Comparison of ENCODE assay signal across 9 cellular contexts in the genomic region with DNA sequence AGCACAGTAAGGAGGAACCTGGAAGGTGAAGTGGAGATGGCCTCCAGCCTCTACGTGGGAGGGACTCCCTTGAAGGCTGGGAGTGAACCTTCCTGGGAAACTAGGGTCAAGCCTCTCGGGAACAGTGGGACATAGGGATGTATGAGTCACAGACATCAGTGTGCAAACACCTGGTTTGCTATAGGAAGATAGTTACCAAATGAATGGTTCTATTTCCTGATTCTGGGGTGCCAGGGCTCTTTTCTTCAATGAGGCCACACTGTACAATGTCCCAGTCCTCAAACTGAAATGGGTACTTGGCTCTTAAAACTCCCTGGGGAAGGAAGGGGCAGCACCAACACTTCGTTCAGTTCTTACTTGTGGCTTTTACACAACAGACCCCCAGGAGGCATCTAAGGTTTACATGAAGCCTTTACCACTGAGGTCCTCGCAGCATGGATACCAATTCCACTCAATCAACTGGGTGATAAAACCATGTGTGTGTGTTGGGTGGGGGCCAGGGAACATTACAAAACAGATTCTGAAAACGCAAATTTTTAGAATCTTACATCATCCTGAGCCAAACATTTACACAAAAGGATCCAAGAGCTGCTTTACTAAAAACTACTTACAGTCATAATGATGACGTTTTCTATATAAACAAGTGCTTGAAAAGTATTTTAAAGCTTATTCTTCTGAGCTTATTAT. TPM values are rescaled to one million over a fixed set of nuclear protein-coding genes. Genes with fewer than 3 reads are reported as not detected.
A peak's percentile ranks its signal among the peaks of the same experiment; 100 is the strongest.
DNase-seq lines count a peak whose midpoint lies in the region; ATAC-seq and TF ChIP-seq lines count a peak whose summit lies in the region.
"Had no signal": no experiment of that assay in that cellular context is flagged by ENCODE, and none has a peak within 500 bp of the region (broad histone marks: within the 10 kb centered on the region; RNA-seq: fewer than 3 reads in every experiment).

No MANE protein-coding gene starts in this region.

- H3K27ac ChIP-seq in cingulate gyrus (ENCODE audit: low read depth, low read length) = peak overlapping the region; percentile 76
- H3K27ac ChIP-seq in mesenchymal stem cell (ENCODE audit: low read length, poor library complexity, severe bottlenecking) = peak overlapping the region; percentile 74
- no peak overlapping the region for H3K27ac ChIP-seq in GM23338 (ENCODE audit: low read depth)
- H3K27ac ChIP-seq: parathyroid adenoma had no signal

- no peaks in the 10 kb centered on the region for H3K79me2 ChIP-seq in GM23338 (replicated peaks; ENCODE audit: insufficient read depth)

- no peak overlapping the region for H3K23ac ChIP-seq in mesenchymal stem cell (ENCODE audit: low read length in 2 of 2)

- H3K27ac Mint-ChIP-seq in T-helper 2 cell treated with Interferon-gamma antibody and Interleukin-4, amounts not matched to agents 5 μg/mL and 100 μg/mL, for 36 hours = no peak overlapping the region
- H3K27ac Mint-ChIP-seq in GM23338 = no peak overlapping the region

- POLR2A ChIA-PET in AG04449 (lab: Yijun Ruan, JAX) = interaction anchor here (0.7 to 1.5 kb wide), 4 partner anchors 8 to 35 kb away, joined by 3 read pairs; no protein-coding TSS in a partner anchor

- H3F3A ChIP-seq in GM23338 (replicated peaks; ENCODE audit: low read depth) = no peaks in the 10 kb centered on the region

- H3K9me3 Mint-ChIP-seq in T-helper 2 cell treated with Interferon-gamma antibody and Interleukin-4, amounts not matched to agents 5 μg/mL and 100 μg/mL, for 36 hours = no peaks in the 10 kb centered on the region
- H3K9me3 Mint-ChIP-seq in GM23338 = no peaks in the 10 kb centered on the region

- no peak overlapping the region for H2BK15ac ChIP-seq in mesenchymal stem cell (ENCODE audit: low read depth, poor library complexity, severe bottlenecking)

- H3K9me2 ChIP-seq in GM23338 (ENCODE audit: insufficient read depth) = no peaks in the 10 kb centered on the region

- H3K18ac ChIP-seq in mesenchymal stem cell (ENCODE audit: low read depth in 1 of 2, low read length in 2 of 2) = peak overlapping the region; percentile 71 to 82

- H3K14ac ChIP-seq in mesenchymal stem cell (ENCODE audit: low read length in 2 of 2) = no peak overlapping the region

- H3K4me2 ChIP-seq in mesenchymal stem cell (ENCODE audit: low read length, poor library complexity, severe bottlenecking) (no peak overlapping the region), GM23338 (no peak overlapping the region)

- H3K79me1 ChIP-seq in mesenchymal stem cell (replicated peaks; ENCODE audit: low read length, poor library complexity, severe bottlenecking) = peaks cover 15% of the 10 kb centered on the region

- ATAC-seq in GM23338 = no peak

- peak; percentile 89 for DNase-seq in AG04449 (ENCODE audit: low read depth, low spot score)
- DNase-seq in M059J (ENCODE audit: low read depth) = peak; percentile 53
- peak; percentile 93 for DNase-seq in mesenchymal stem cell
- DNase-seq in HT-29 (ENCODE audit: low spot score) = no peak
- DNase-seq in T-helper 2 cell treated with Interferon-gamma antibody and Interleukin-4, amounts not matched to agents 5 μg/mL and 100 μg/mL, for 36 hours (ENCODE audit: low spot score) = no peak
- DNase-seq in HuH-7.5 (ENCODE audit: low spot score) = no peak
- no peak for DNase-seq in GM23338 (ENCODE audit: low spot score)

- H3K4me3 ChIP-seq in AG04449 (ENCODE audit: low read depth, low read length) (peak overlapping the region; percentile 38), mesenchymal stem cell (ENCODE audit: insufficient read depth in 1 of 2, low read depth in 1 of 2, low read length in 2 of 2) (peak overlapping the region in 1 of 2 experiments; percentile 66), GM23338 (no peak overlapping the region)

- peaks cover 53 to 62% of the 10 kb centered on the region in 2 experiments for H3K36me3 ChIP-seq in mesenchymal stem cell (ENCODE audit: control insufficient read depth in 1 of 2, insufficient read depth in 2 of 2, low read depth in 1 of 2, low read length in 2 of 2)
- no peaks in the 10 kb centered on the region for H3K36me3 ChIP-seq in GM23338 (ENCODE audit: insufficient read depth)

- H2BK5ac ChIP-seq in mesenchymal stem cell (ENCODE audit: low read depth, low read length, poor library complexity, severe bottlenecking) = no peak overlapping the region

- H3K9ac ChIP-seq in mesenchymal stem cell (ENCODE audit: low read length) = peak overlapping the region; percentile 89
- H3K9ac ChIP-seq: parathyroid adenoma had no signal

- H2AK5ac ChIP-seq in mesenchymal stem cell (ENCODE audit: low read length, severe bottlenecking) = peak overlapping the region; percentile 59

- peaks cover 45% of the 10 kb centered on the region for H3K4me1 ChIP-seq in mesenchymal stem cell (ENCODE audit: control insufficient read depth, insufficient read depth, low read depth, low read length)
- no peaks in the 10 kb centered on the region for H3K4me1 ChIP-seq in GM23338 (ENCODE audit: insufficient read depth)

- no peaks in the 10 kb centered on the region for H3K9me3 ChIP-seq in mesenchymal stem cell (ENCODE audit: control insufficient read depth, low read length)

- H4K8ac ChIP-seq in mesenchymal stem cell (ENCODE audit: low read length) = peak overlapping the region; percentile 2

- H3K27me3 ChIP-seq in mesenchymal stem cell (ENCODE audit: control insufficient read depth in 1 of 2, insufficient read depth in 1 of 2, low read length in 2 of 2) (no peaks in the 10 kb centered on the region), GM23338 (ENCODE audit: insufficient read depth) (peaks cover 12% of the 10 kb centered on the region)

- H3K4me1 Mint-ChIP-seq in T-helper 2 cell treated with Interferon-gamma antibody and Interleukin-4, amounts not matched to agents 5 μg/mL and 100 μg/mL, for 36 hours (ENCODE audit: low read depth) = no peaks in the 10 kb centered on the region
- H3K4me1 Mint-ChIP-seq in GM23338 = no peaks in the 10 kb centered on the region

- peak overlapping the region; percentile 1 for H4K91ac ChIP-seq in mesenchymal stem cell (ENCODE audit: low read length)

- H4K20me1 ChIP-seq in GM23338 (replicated peaks; ENCODE audit: insufficient read depth) = no peaks in the 10 kb centered on the region; the same call in 1 of the 2 replicates

- peaks cover 13% of the 10 kb centered on the region for H3K27me3 Mint-ChIP-seq in T-helper 2 cell treated with Interferon-gamma antibody and Interleukin-4, amounts not matched to agents 5 μg/mL and 100 μg/mL, for 36 hours (ENCODE audit: low read depth)
- peaks cover 18% of the 10 kb centered on the region for H3K27me3 Mint-ChIP-seq in GM23338 (ENCODE audit: insufficient read depth, low read depth, poor library complexity)

- no peak overlapping the region for H2BK120ac ChIP-seq in mesenchymal stem cell (ENCODE audit: low read depth, low read length)

- TF ChIP-seq CTCF in AG04449 (IDR thresholded peaks at IDR 0.05; ENCODE audit: insufficient read depth, low read length, missing control alignments) (no peak), GM23338 (conservative IDR thresholded peaks at IDR 0.05; ENCODE audit: low read depth in 2 of 2) (no peak)

- H3K4ac ChIP-seq in mesenchymal stem cell (ENCODE audit: low read depth in 1 of 2, low read length in 2 of 2) = peak overlapping the region in 1 of 2 experiments; percentile 40

- WGBS in mesenchymal stem cell = 39% methylated on average over 4 of the region's 6 CpGs

- peaks cover 33% of the 10 kb centered on the region for H3K36me3 Mint-ChIP-seq in T-helper 2 cell treated with Interferon-gamma antibody and Interleukin-4, amounts not matched to agents 5 μg/mL and 100 μg/mL, for 36 hours (ENCODE audit: low read depth)
- peaks cover 34% of the 10 kb centered on the region for H3K36me3 Mint-ChIP-seq in GM23338 (ENCODE audit: low read depth)

- H2AFZ ChIP-seq in mesenchymal stem cell (ENCODE audit: low read depth, low read length) (no peak overlapping the region), GM23338 (no peak overlapping the region)
- H2AFZ ChIP-seq: parathyroid adenoma had no signal

- peak overlapping the region; percentile 6 to 49 for H2BK12ac ChIP-seq in mesenchymal stem cell (ENCODE audit: low read length in 2 of 2)

- CTCF ChIA-PET in AG04449 (lab: Yijun Ruan, JAX) = interaction anchor here (0.8 to 1.8 kb wide), 4 partner anchors 9 to 311 kb away, joined by 3 to 6 read pairs (median 4); no protein-coding TSS in a partner anchor

- no peak overlapping the region for H3K4me3 Mint-ChIP-seq in T-helper 2 cell treated with Interferon-gamma antibody and Interleukin-4, amounts not matched to agents 5 μg/mL and 100 μg/mL, for 36 hours
- H3K4me3 Mint-ChIP-seq in GM23338 = no peak overlapping the region

RNA-seq across cellular contexts. Expression of gene ERFE, which starts 10.4 kb away (rescaled TPM):
- 1.6 and 5.2 TPM in 2 replicates for total RNA-seq in M059J (2014; rRNA removed; shearing (Covaris generic))
- polyA plus RNA-seq in mesenchymal stem cell (2013, experiment 1 of 2) = 2.3 TPM
- polyA plus RNA-seq in mesenchymal stem cell (2013, experiment 2 of 2) = 2.3 TPM
- 4.0 and 4.5 TPM in 2 replicates for total RNA-seq in HT-29 (2014; rRNA removed; shearing (Covaris generic))
- total RNA-seq in GM23338 (2014; rRNA removed; shearing (Covaris generic)) = 2.5 and 3.3 TPM in 2 replicates
- 0.61 and 1.0 TPM in 2 replicates for polyA plus RNA-seq in GM23338 (2016; fragmentation: Nextera tagmentation; extraction: Ambion mirVana)

RNA-seq across cellular contexts. Expression of gene KLHL30, which starts 30.7 kb away (rescaled TPM):
- not detected in 2 replicates for total RNA-seq in M059J (2014; rRNA removed; shearing (Covaris generic))
- polyA plus RNA-seq in mesenchymal stem cell (2013, experiment 1 of 2) = 0.58 TPM
- 0.52 TPM for polyA plus RNA-seq in mesenchymal stem cell (2013, experiment 2 of 2)
- total RNA-seq in HT-29 (2014; rRNA removed; shearing (Covaris generic)) = 1.1 and 1.7 TPM in 2 replicates
- 0.07 TPM in 1 of 2 replicates, not detected in the other for total RNA-seq in GM23338 (2014; rRNA removed; shearing (Covaris generic))
- polyA plus RNA-seq in GM23338 (2016; fragmentation: Nextera tagmentation; extraction: Ambion mirVana) = not detected in 2 replicates

RNA-seq across cellular contexts. Expression of gene ILKAP, which starts 34.3 kb away (rescaled TPM):
- total RNA-seq in M059J (2014; rRNA removed; shearing (Covaris generic)) = 8.8 and 19.5 TPM in 2 replicates
- polyA plus RNA-seq in mesenchymal stem cell (2013, experiment 1 of 2) = 19.8 TPM
- 20.1 TPM for polyA plus RNA-seq in mesenchymal stem cell (2013, experiment 2 of 2)
- total RNA-seq in HT-29 (2014; rRNA removed; shearing (Covaris generic)) = 27.5 and 28.1 TPM in 2 replicates
- total RNA-seq in GM23338 (2014; rRNA removed; shearing (Covaris generic)) = 17.0 and 29.7 TPM in 2 replicates
- polyA plus RNA-seq in GM23338 (2016; fragmentation: Nextera tagmentation; extraction: Ambion mirVana) = 35.9 and 36.3 TPM in 2 replicates

Comparison
In these comparisons a context has a peak if more than half of its experiments do, and no peak if none do; other contexts are left out.
1. DNase-seq: peak in AG04449 (single experiment), M059J (single experiment) and mesenchymal stem cell (single experiment); none in HT-29 (single experiment), T-helper 2 cell treated with Interferon-gamma antibody and Interleukin-4, amounts not matched to agents 5 μg/mL and 100 μg/mL, for 36 hours (single experiment), HuH-7.5 (single experiment) and GM23338 (single experiment).